Comparison of ENCODE assay signal across 9 cellular contexts in the genomic region with DNA sequence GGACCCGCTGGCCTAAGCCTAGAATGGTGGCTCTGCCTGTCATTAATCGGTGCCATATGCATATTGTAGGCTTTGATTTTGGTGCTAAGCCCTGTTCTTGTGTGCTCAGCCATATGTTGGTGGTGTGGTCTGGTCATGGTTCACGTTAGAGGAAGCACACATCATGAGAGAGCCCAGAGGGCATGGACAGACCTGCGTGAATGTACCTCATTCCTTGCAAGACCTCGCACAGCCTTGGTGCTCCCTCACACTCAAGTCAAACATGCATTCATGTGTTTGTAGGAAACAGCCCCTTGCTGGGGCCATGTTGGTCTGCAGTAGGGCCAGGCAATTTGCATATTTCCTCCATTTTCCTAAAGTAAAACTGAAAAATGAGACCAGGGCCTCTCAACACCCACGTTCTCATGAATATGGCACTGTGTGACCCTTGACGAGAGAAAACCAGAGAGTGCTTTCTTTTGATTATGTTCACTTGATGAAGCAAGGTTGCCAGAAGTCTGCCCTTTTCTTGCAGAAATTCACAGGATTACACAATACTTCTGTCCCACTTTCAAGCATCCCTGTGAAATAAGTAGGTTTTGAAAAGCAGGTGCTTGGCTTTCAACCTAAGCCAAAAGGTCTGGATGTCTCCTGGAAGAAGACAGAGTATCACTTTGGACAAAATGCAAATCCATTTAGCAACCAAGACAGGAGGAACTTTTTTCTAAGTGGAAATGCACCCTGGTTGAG.
DNase-seq lines count a peak whose midpoint lies in the region; ATAC-seq, FAIRE-seq and TF ChIP-seq lines count a peak whose summit lies in the region.
"Had no signal": no experiment of that assay in that cellular context is flagged by ENCODE, and none has a peak within 500 bp of the region (broad histone marks: within the 10 kb centered on the region; RNA-seq: fewer than 3 reads in every experiment).

No MANE protein-coding gene starts in this region.

- no peak overlapping the region for H3K27ac ChIP-seq in K562 (ENCODE audit: extremely low read depth, low read depth, low read length)

- no peak for TF ChIP-seq EP300 in K562 (IDR thresholded peaks at IDR 0.05; ENCODE audit: low read length)

- no peaks in the 10 kb centered on the region for H4K20me1 ChIP-seq in K562 (replicated peaks; ENCODE audit: control insufficient read depth, insufficient read depth, low read length)

- ATAC-seq in GM18499 (IDR thresholded peaks at IDR 0.05; ENCODE audit: insufficient read depth, unreplicated experiment) (peak; percentile 62), GM19328 (IDR thresholded peaks at IDR 0.05; ENCODE audit: unreplicated experiment) (peak; percentile 83), HG03025 (IDR thresholded peaks at IDR 0.05; ENCODE audit: low FRiP score, unreplicated experiment) (peak; percentile 91), K562 (no peak)

- intact Hi-C loops in K562 (cut with micrococcal nuclease) = no loop called here

- in situ Hi-C loops in K562 (cut with MboI) = no loop called here

- no peak for TF ChIP-seq RAD21 in K562 (CRISPR knock-in tag; conservative IDR thresholded peaks at IDR 0.05 in 1 of 2, IDR thresholded peaks at IDR 0.05 in 1 of 2)

- 25% methylated on average over 7 of the region's 7 CpGs for WGBS in K562 (ENCODE audit: insufficient coverage, low coverage, missing lambda C conversion rate)

- CTCF ChIA-PET in K562 (lab: Yijun Ruan, JAX; ENCODE audit: low intra/inter-chr PET ratio) = no interaction called here

- no peak overlapping the region for H3K4me3 ChIP-seq in K562

- H3K79me2 ChIP-seq in K562 (ENCODE audit: control insufficient read depth, insufficient read depth, low read length) = no peaks in the 10 kb centered on the region

- H2AFZ ChIP-seq in K562 (ENCODE audit: low read depth, low read length) = no peak overlapping the region

- no peaks in the 10 kb centered on the region for H3K36me3 ChIP-seq in K562 (ENCODE audit: control insufficient read depth, insufficient read depth, low read length)

- no TSS peak for BruUV-seq in K562 (replicated peaks; lab: Mats Ljungman, UMichigan)

- no peaks in the 10 kb centered on the region for H3K27me3 ChIP-seq in K562 (ENCODE audit: control insufficient read depth in 2 of 2, insufficient read depth in 2 of 2, low read length in 2 of 2)

- H3K4me1 ChIP-seq in K562 (replicated peaks in 1 of 2; ENCODE audit: control insufficient read depth in 2 of 2, insufficient read depth in 2 of 2, low read length in 2 of 2) = no peaks in the 10 kb centered on the region

- POLR2A ChIA-PET in K562 (lab: Yijun Ruan, JAX) = no interaction called here

- no peak overlapping the region for H3K9ac ChIP-seq in K562 (ENCODE audit: insufficient read depth in 1 of 2, low read depth in 2 of 2, low read length in 2 of 2)

- H3K9me1 ChIP-seq in K562 (ENCODE audit: control insufficient read depth, insufficient read depth, low read length) = no peaks in the 10 kb centered on the region

- no peak for TF ChIP-seq CTCF in K562 (IDR thresholded peaks at IDR 0.05 in 2 of 3, conservative IDR thresholded peaks at IDR 0.05 in 1 of 3; ENCODE audit: insufficient read depth in 2 of 3, low read depth in 1 of 3, low read length in 3 of 3)

- FAIRE-seq in K562 (lab: Jason Lieb, UNC) = no peak

- TF ChIP-seq POLR2A in K562 (conservative IDR thresholded peaks at IDR 0.05) = no peak

- no peaks in the 10 kb centered on the region for H3K9me3 ChIP-seq in K562 (replicated peaks; ENCODE audit: control insufficient read depth, insufficient read depth, low read depth, low read length)

- no peak for DNase-seq in K562 (ENCODE audit: extremely low read depth in 1 of 4, low spot score in 3 of 4)
- DNase-seq in C1 segment of cervical spinal cord (lab: John Stamatoyannopoulos, UW) = no peak
- DNase-seq in activated gamma-delta T cell (lab: John Stamatoyannopoulos, UW) = no peak
- DNase-seq in NCI-H1417 treated with DMSO at 0.1 percent for 48 hours (lab: John Stamatoyannopoulos, UW) = no peak
- DNase-seq: NCI-H2081, posterior cingulate gyrus had no signal

- H3K4me2 ChIP-seq in K562 (ENCODE audit: insufficient read depth, low read length) = no peak overlapping the region

TF ChIP-seq in K562, 482 proteins besides CTCF, POLR2A, EP300 and RAD21:
- TF ChIP-seq CEBPB (tag; IDR thresholded peaks at IDR 0.05) (peak; percentile 45), MCM3 (IDR thresholded peaks at IDR 0.05) (no peak), YY1 (IDR thresholded peaks at IDR 0.05; ENCODE audit: borderline replicate concordance in 1 of 3, control insufficient read depth in 1 of 3, extremely low read depth in 1 of 3, insufficient read depth in 3 of 3, insufficient read length in 1 of 3, insufficient replicate concordance in 2 of 3, low read depth in 1 of 3, low read length in 2 of 3) (peak in 1 of 3 experiments; percentile 19), CEBPG (CRISPR knock-in tag; IDR thresholded peaks at IDR 0.05) (no peak), CEBPG (tag; conservative IDR thresholded peaks at IDR 0.05 in 1 of 2, IDR thresholded peaks at IDR 0.05 in 1 of 2) (peak in 1 of 2 experiments; percentile 16; a peak in 1 of 4 replicates), ZNF79 (CRISPR knock-in tag; IDR thresholded peaks at IDR 0.05; ENCODE audit: low read depth) (no peak), XRCC4 (IDR thresholded peaks at IDR 0.05; ENCODE audit: extremely low read depth, insufficient read depth, insufficient read length) (no peak), KLF1 (tag; IDR thresholded peaks at IDR 0.05) (no peak)
